In genomic region chr1:31742462-31743212, GRCh38 we compare ENCODE assay signal across 1 cellular context.
TF ChIP-seq lines count a peak whose summit lies in the region.

No MANE protein-coding gene starts in this region.

TF ChIP-seq in K562, 482 proteins besides CTCF, POLR2A, EP300 and RAD21 (continued from another document):
- TF ChIP-seq, protein P1, sequence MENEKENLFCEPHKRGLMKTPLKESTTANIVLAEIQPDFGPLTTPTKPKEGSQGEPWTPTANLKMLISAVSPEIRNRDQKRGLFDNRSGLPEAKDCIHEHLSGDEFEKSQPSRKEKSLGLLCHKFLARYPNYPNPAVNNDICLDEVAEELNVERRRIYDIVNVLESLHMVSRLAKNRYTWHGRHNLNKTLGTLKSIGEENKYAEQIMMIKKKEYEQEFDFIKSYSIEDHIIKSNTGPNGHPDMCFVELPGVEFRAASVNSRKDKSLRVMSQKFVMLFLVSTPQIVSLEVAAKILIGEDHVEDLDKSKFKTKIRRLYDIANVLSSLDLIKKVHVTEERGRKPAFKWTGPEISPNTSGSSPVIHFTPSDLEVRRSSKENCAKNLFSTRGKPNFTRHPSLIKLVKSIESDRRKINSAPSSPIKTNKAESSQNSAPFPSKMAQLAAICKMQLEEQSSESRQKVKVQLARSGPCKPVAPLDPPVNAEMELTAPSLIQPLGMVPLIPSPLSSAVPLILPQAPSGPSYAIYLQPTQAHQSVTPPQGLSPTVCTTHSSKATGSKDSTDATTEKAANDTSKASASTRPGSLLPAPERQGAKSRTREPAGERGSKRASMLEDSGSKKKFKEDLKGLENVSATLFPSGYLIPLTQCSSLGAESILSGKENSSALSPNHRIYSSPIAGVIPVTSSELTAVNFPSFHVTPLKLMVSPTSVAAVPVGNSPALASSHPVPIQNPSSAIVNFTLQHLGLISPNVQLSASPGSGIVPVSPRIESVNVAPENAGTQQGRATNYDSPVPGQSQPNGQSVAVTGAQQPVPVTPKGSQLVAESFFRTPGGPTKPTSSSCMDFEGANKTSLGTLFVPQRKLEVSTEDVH (IDR thresholded peaks at IDR 0.05; ENCODE audit: low read depth, partially characterized antibody): no peak
- TF ChIP-seq CCNT2 (IDR thresholded peaks at IDR 0.05; ENCODE audit: borderline replicate concordance, extremely low read depth, insufficient read length, low read depth, low read length): no peak
TF ChIP-seq in K562: peak in this region for 29.
